Comparison of ENCODE assay signal across 12 cellular contexts in genomic region chr13:88068975-88069374, GRCh38.
DNase-seq lines count a peak whose midpoint lies in the region; ATAC-seq and TF ChIP-seq lines count a peak whose summit lies in the region.
"Had no signal": no experiment of that assay in that cellular context is flagged by ENCODE, and none has a peak within 500 bp of the region (broad histone marks: within the 10 kb centered on the region; RNA-seq: fewer than 3 reads in every experiment).

No MANE protein-coding gene starts in this region.

- TF ChIP-seq EP300 in suprapubic skin (IDR thresholded peaks at IDR 0.05), result no peak

- no TSS peak for BruUV-seq in Panc1 (replicated peaks; lab: Mats Ljungman, UMichigan)

- POLR2A ChIA-PET in Panc1 (lab: Charles Lee), result no interaction called here

- H3K9me2 ChIP-seq in GM23338 (ENCODE audit: insufficient read depth), result peaks cover 8% of the 10 kb centered on the region

- no peaks in the 10 kb centered on the region for H3K27me3 ChIP-seq in GM23338 (ENCODE audit: insufficient read depth)
- H3K27me3 ChIP-seq in Panc1 (ENCODE audit: control insufficient read depth, insufficient read depth, low read length), result no peaks in the 10 kb centered on the region
- H3K27me3 ChIP-seq in suprapubic skin, result no peaks in the 10 kb centered on the region
- H3K27me3 ChIP-seq: transverse colon had no signal

- no peak overlapping the region for H3K27ac Mint-ChIP-seq in GM23338
- H3K27ac Mint-ChIP-seq in stimulated activated effector memory CD8-positive, alpha-beta T cell treated with anti-CD3 and anti-CD28 coated beads, Interleukin-12 subunit alpha, Interleukin-12 subunit beta, amount 100 ng/mL, for 72 hours, result no peak overlapping the region
- H3K27ac Mint-ChIP-seq: nephron had no signal

- intact Hi-C loops in Panc1 (cut with micrococcal nuclease; ENCODE audit: unreplicated experiment), result no loop called here

- H3K4me2 ChIP-seq in GM23338, result no peak overlapping the region

- H3K4me1 ChIP-seq in GM23338 (ENCODE audit: insufficient read depth), result no peaks in the 10 kb centered on the region
- H3K4me1 ChIP-seq in Panc1 (ENCODE audit: control insufficient read depth, insufficient read depth, low read length), result no peaks in the 10 kb centered on the region
- H3K4me1 ChIP-seq in suprapubic skin, result no peaks in the 10 kb centered on the region
- H3K4me1 ChIP-seq: transverse colon had no signal

- CTCF ChIA-PET in Panc1 (lab: Charles Lee), result no interaction called here

- no peaks in the 10 kb centered on the region for H3K9me3 Mint-ChIP-seq in GM23338
- peaks cover 3% of the 10 kb centered on the region for H3K9me3 Mint-ChIP-seq in stimulated activated effector memory CD8-positive, alpha-beta T cell treated with anti-CD3 and anti-CD28 coated beads, Interleukin-12 subunit alpha, Interleukin-12 subunit beta, amount 100 ng/mL, for 72 hours
- H3K9me3 Mint-ChIP-seq: nephron had no signal

- no peaks in the 10 kb centered on the region for H4K20me1 ChIP-seq in GM23338 (replicated peaks; ENCODE audit: insufficient read depth)

- peak overlapping the region; percentile 63; the same call in 1 of the 2 replicates for H2AFZ ChIP-seq in GM23338

- no peaks in the 10 kb centered on the region for H3K36me3 Mint-ChIP-seq in GM23338 (ENCODE audit: low read depth)
- no peaks in the 10 kb centered on the region for H3K36me3 Mint-ChIP-seq in stimulated activated effector memory CD8-positive, alpha-beta T cell treated with anti-CD3 and anti-CD28 coated beads, Interleukin-12 subunit alpha, Interleukin-12 subunit beta, amount 100 ng/mL, for 72 hours

- peak; percentile 89 for ATAC-seq in GM23338
- ATAC-seq in Panc1, result no peak
- ATAC-seq in HG02571 (IDR thresholded peaks at IDR 0.05; ENCODE audit: unreplicated experiment), result no peak
- no peak for ATAC-seq in stimulated activated effector memory CD8-positive, alpha-beta T cell treated with anti-CD3 and anti-CD28 coated beads, Interleukin-12 subunit alpha, Interleukin-12 subunit beta, amount 100 ng/mL, for 72 hours

- WGBS in suprapubic skin, result 89% methylated on average over 11 of the region's 11 CpGs

- no peaks in the 10 kb centered on the region for H3K27me3 Mint-ChIP-seq in GM23338 (ENCODE audit: insufficient read depth, low read depth, poor library complexity)

- H3K4me3 ChIP-seq in GM23338, result no peak overlapping the region
- H3K4me3 ChIP-seq in Panc1 (ENCODE audit: low read depth in 2 of 2, low read length in 2 of 2), result no peak overlapping the region
- H3K4me3 ChIP-seq in suprapubic skin, result no peak overlapping the region
- H3K4me3 ChIP-seq: transverse colon had no signal

- no peak overlapping the region for H3K27ac ChIP-seq in GM23338 (ENCODE audit: low read depth)
- H3K27ac ChIP-seq in Panc1 (ENCODE audit: low read length), result no peak overlapping the region
- no peak overlapping the region for H3K27ac ChIP-seq in suprapubic skin
- H3K27ac ChIP-seq: transverse colon had no signal

- TF ChIP-seq POLR2A in suprapubic skin (IDR thresholded peaks at IDR 0.05), result no peak

- no peaks in the 10 kb centered on the region for H3K9me3 ChIP-seq in Panc1 (ENCODE audit: control insufficient read depth, insufficient read depth, low read depth, low read length)
- no peaks in the 10 kb centered on the region for H3K9me3 ChIP-seq in suprapubic skin
- H3K9me3 ChIP-seq: transverse colon had no signal

- H3K36me3 ChIP-seq in GM23338 (ENCODE audit: insufficient read depth), result no peaks in the 10 kb centered on the region
- H3K36me3 ChIP-seq in Panc1 (ENCODE audit: control insufficient read depth, insufficient read depth, low read length), result no peaks in the 10 kb centered on the region
- H3K36me3 ChIP-seq in suprapubic skin, result no peaks in the 10 kb centered on the region
- H3K36me3 ChIP-seq: transverse colon had no signal

- peak; percentile 64 to 82 for TF ChIP-seq CTCF in GM23338 (conservative IDR thresholded peaks at IDR 0.05; ENCODE audit: low read depth in 2 of 2)
- TF ChIP-seq CTCF in Panc1 (IDR thresholded peaks at IDR 0.05), result 0 out of 2 replicates have a peak, but pooled peaks have one; percentile 12
- no peak for TF ChIP-seq CTCF in suprapubic skin (IDR thresholded peaks at IDR 0.05)

- H3K79me2 ChIP-seq in GM23338 (replicated peaks; ENCODE audit: insufficient read depth), result no peaks in the 10 kb centered on the region

- H3F3A ChIP-seq in GM23338 (replicated peaks; ENCODE audit: low read depth), result no peaks in the 10 kb centered on the region

- H3K4me1 Mint-ChIP-seq in GM23338, result no peaks in the 10 kb centered on the region
- H3K4me1 Mint-ChIP-seq in stimulated activated effector memory CD8-positive, alpha-beta T cell treated with anti-CD3 and anti-CD28 coated beads, Interleukin-12 subunit alpha, Interleukin-12 subunit beta, amount 100 ng/mL, for 72 hours, result no peaks in the 10 kb centered on the region
- H3K4me1 Mint-ChIP-seq: nephron had no signal

- in situ Hi-C loops in Panc1 (cut with HindIII; ENCODE audit: low pct_unique_long_range_greater_than_20kb, low sequenced_read_pairs), result no loop called here

- DNase-seq in DMS53 (lab: John Stamatoyannopoulos, UW) (peak; percentile 36), DMS53 treated with DMSO at 0.1 percent for 48 hours (lab: John Stamatoyannopoulos, UW; ENCODE audit: unreplicated experiment) (no peak), GM23338 (ENCODE audit: low spot score) (peak; percentile 84), Panc1 (ENCODE audit: low read depth, low spot score) (no peak), iPS DF 4.7 (ENCODE audit: extremely low read depth, low spot score) (peak; percentile 44), suprapubic skin (ENCODE audit: low spot score in 2 of 2) (no peak)
- DNase-seq in stimulated activated effector memory CD8-positive, alpha-beta T cell treated with anti-CD3 and anti-CD28 coated beads, Interleukin-12 subunit alpha, Interleukin-12 subunit beta, amount 100 ng/mL, for 72 hours (ENCODE audit: low spot score in 2 of 2), result no peak
- DNase-seq: activated CD8-positive, alpha-beta memory T cell treated with anti-CD3 and anti-CD28 coated beads for 24 hours; NK-92 treated with Interleukin-12 subunit alpha and Interleukin-12 subunit beta, amount 100 ng/mL, for 24 hours; transverse colon had no signal

- H3K4me3 Mint-ChIP-seq in GM23338, result no peak overlapping the region
- no peak overlapping the region for H3K4me3 Mint-ChIP-seq in stimulated activated effector memory CD8-positive, alpha-beta T cell treated with anti-CD3 and anti-CD28 coated beads, Interleukin-12 subunit alpha, Interleukin-12 subunit beta, amount 100 ng/mL, for 72 hours
- H3K4me3 Mint-ChIP-seq: nephron had no signal

TF ChIP-seq in GM23338, 12 proteins besides CTCF, POLR2A, EP300 and RAD21 (continues in another document):
- TF ChIP-seq ZNF462 (CRISPR knock-in tag; IDR thresholded peaks at IDR 0.05), result peak; percentile 39; the same call in 1 of the 2 replicates
- no peak for TF ChIP-seq STAT1 (IDR thresholded peaks at IDR 0.05; ENCODE audit: unreplicated experiment)

Comparison
In these comparisons a context has a peak if more than half of its experiments do, and no peak if none do; other contexts are left out.
1. DNase-seq: peak in DMS53 (single experiment), GM23338 (single experiment) and iPS DF 4.7 (single experiment); none in DMS53 treated with DMSO at 0.1 percent for 48 hours (single experiment), Panc1 (single experiment), stimulated activated effector memory CD8-positive, alpha-beta T cell treated with anti-CD3 and anti-CD28 coated beads, Interleukin-12 subunit alpha, Interleukin-12 subunit beta, amount 100 ng/mL, for 72 hours (0 of 2) and suprapubic skin (0 of 2).
2. CTCF ChIP-seq: peak in GM23338 (2 of 2) and Panc1 (single experiment); none in suprapubic skin (0 of 2).